11 cellular contexts compared by ENCODE assay signal in genomic region chr6:113668712-113669408, GRCh38.
A peak's percentile ranks its signal among the peaks of the same experiment; 100 is the strongest.
DNase-seq lines count a peak whose midpoint lies in the region; ATAC-seq and TF ChIP-seq lines count a peak whose summit lies in the region.
"Had no signal": no experiment of that assay in that cellular context is flagged by ENCODE, and none has a peak within 500 bp of the region (broad histone marks: within the 10 kb centered on the region; RNA-seq: fewer than 3 reads in every experiment).

No MANE protein-coding gene starts in this region.

- TF ChIP-seq CTCF in GM12865 (IDR thresholded peaks at IDR 0.05; ENCODE audit: insufficient read depth, low read depth, low read length, missing control alignments): no peak

- peak; percentile 39 for DNase-seq in GM12865 (ENCODE audit: low read depth)
- no peak for DNase-seq in left cardiac atrium
- DNase-seq in NCI-H2107 treated with DMSO at 0.1 percent for 48 hours (lab: John Stamatoyannopoulos, UW; ENCODE audit: unreplicated experiment): no peak
- no peak for DNase-seq in stimulated activated CD4-positive, alpha-beta T cell treated with anti-CD3 and anti-CD28 coated beads, Interleukin-2, amount 100 ng/mL, for 24 hours
- DNase-seq: activated CD8-positive, alpha-beta memory T cell treated with anti-CD3 and anti-CD28 coated beads for 24 hours; activated naive CD8-positive, alpha-beta T cell treated with anti-CD3 and anti-CD28 coated beads, Interleukin-2, amount 50 U/mL, for 24 hours had no signal

- no peak overlapping the region for H3K4me3 ChIP-seq in GM12865 (ENCODE audit: low read depth, low read length)
- H3K4me3 ChIP-seq: BLaER1 treated with 17β-estradiol and CSF1 and Interleukin-3, amounts not matched to agents 10 nM and 100 nM had no signal

- intact Hi-C loops in left cardiac atrium (cut with DNase I): no loop called here

- ATAC-seq in GM21529 (IDR thresholded peaks at IDR 0.05; ENCODE audit: unreplicated experiment): peak; percentile 52
- ATAC-seq in HG03460 (IDR thresholded peaks at IDR 0.05; ENCODE audit: unreplicated experiment): peak; percentile 55
- peak; percentile 37 to 44 for ATAC-seq in left cardiac atrium
- ATAC-seq in HG02840 (IDR thresholded peaks at IDR 0.05; ENCODE audit: low FRiP score, unreplicated experiment): no peak
- ATAC-seq in HG02763 (IDR thresholded peaks at IDR 0.05; ENCODE audit: unreplicated experiment): no peak
- ATAC-seq: activated naive CD8-positive, alpha-beta T cell treated with anti-CD3 and anti-CD28 coated beads, Interleukin-2, amount 50 U/mL, for 24 hours had no signal

Comparison
In these comparisons a context has a peak if more than half of its experiments do, and no peak if none do; other contexts are left out.
1. ATAC-seq: peak in GM21529 (single experiment), HG03460 (single experiment) and left cardiac atrium (2 of 2); none in HG02840 (single experiment) and HG02763 (single experiment).